In genomic region chr4:38327174-38327573, GRCh38 we compare ENCODE assay signal across 13 cellular contexts.
DNase-seq lines count a peak whose midpoint lies in the region; ATAC-seq and TF ChIP-seq lines count a peak whose summit lies in the region.
"Had no signal": no experiment of that assay in that cellular context is flagged by ENCODE, and none has a peak within 500 bp of the region (broad histone marks: within the 10 kb centered on the region; RNA-seq: fewer than 3 reads in every experiment).

No MANE protein-coding gene starts in this region.

- TF ChIP-seq CTCF in A673 (conservative IDR thresholded peaks at IDR 0.05; ENCODE audit: low read depth, low read length), result no peak
- TF ChIP-seq CTCF in CD4-positive, alpha-beta T cell (IDR thresholded peaks at IDR 0.05), result no peak
- TF ChIP-seq CTCF in WTC11 (IDR thresholded peaks at IDR 0.05), result no peak
- TF ChIP-seq CTCF in GM10248 (IDR thresholded peaks at IDR 0.05; ENCODE audit: control extremely low read depth, extremely low read depth, low read depth, missing control alignments), result no peak

- intact Hi-C loops in A673 (cut with micrococcal nuclease; ENCODE audit: unreplicated experiment), result no loop called here
- intact Hi-C loops in CD4-positive, alpha-beta T cell (cut with DNase I, micrococcal nuclease), result no loop called here
- intact Hi-C loops in activated CD4-positive, alpha-beta memory T cell treated with anti-CD3 and anti-CD28 coated beads for 36 hours (cut with micrococcal nuclease), result no loop called here

- POLR2A ChIA-PET in A673 (lab: Charles Lee; ENCODE audit: low non-redundant PET) (no interaction called here), WTC11 (lab: Charles Lee) (no interaction called here), GM10248 (lab: Yijun Ruan, JAX) (no interaction called here)
- POLR2A ChIA-PET in CD4-positive, alpha-beta T cell (lab: Charles Lee), result interaction anchor here (0.6 kb wide), 1 partner anchor 146 kb away, joined by 3 read pairs; no protein-coding TSS in a partner anchor
- POLR2A ChIA-PET in activated CD4-positive, alpha-beta memory T cell treated with anti-CD3 and anti-CD28 coated beads for 36 hours (lab: Charles Lee), result no interaction called here

- peaks cover 34% of the 10 kb centered on the region for H3K4me1 ChIP-seq in A673 (ENCODE audit: insufficient read depth, low read length, poor library complexity, severe bottlenecking)
- H3K4me1 ChIP-seq: Caco-2 had no signal

- no peak overlapping the region for H3K4me3 ChIP-seq in A673 (ENCODE audit: low read depth, low read length, poor library complexity, severe bottlenecking)
- H3K4me3 ChIP-seq: A549, BLaER1, GM23338 had no signal

- no TSS peak for BruUV-seq in A673 (replicated peaks; lab: Mats Ljungman, UMichigan)

- H3K27me3 ChIP-seq in A673 (replicated peaks; ENCODE audit: insufficient read depth, low read depth, low read length, poor library complexity), result no peaks in the 10 kb centered on the region
- H3K27me3 ChIP-seq in CD4-positive, alpha-beta T cell (ENCODE audit: control insufficient read depth, insufficient read depth, low read length), result no peaks in the 10 kb centered on the region
- H3K27me3 ChIP-seq: BLaER1 had no signal

- H3K9me3 ChIP-seq in A673 (ENCODE audit: low read depth, low read length, poor library complexity, severe bottlenecking), result no peaks in the 10 kb centered on the region
- no peaks in the 10 kb centered on the region for H3K9me3 ChIP-seq in CD4-positive, alpha-beta T cell (ENCODE audit: control insufficient read depth, low read length)
- H3K9me3 ChIP-seq: A549, Caco-2 had no signal

- peak overlapping the region; percentile 88 for H3K27ac Mint-ChIP-seq in CD4-positive, alpha-beta T cell
- H3K27ac Mint-ChIP-seq in WTC11, result no peak overlapping the region
- H3K27ac Mint-ChIP-seq in activated CD4-positive, alpha-beta memory T cell treated with anti-CD3 and anti-CD28 coated beads for 36 hours, result no peak overlapping the region
- H3K27ac Mint-ChIP-seq: GM23338, HFFc6 had no signal

- no peak overlapping the region for H3K4me3 Mint-ChIP-seq in CD4-positive, alpha-beta T cell
- H3K4me3 Mint-ChIP-seq in WTC11, result no peak overlapping the region
- no peak overlapping the region for H3K4me3 Mint-ChIP-seq in activated CD4-positive, alpha-beta memory T cell treated with anti-CD3 and anti-CD28 coated beads for 36 hours
- H3K4me3 Mint-ChIP-seq: CD14-positive monocyte, GM23338, HFFc6 had no signal

- no peaks in the 10 kb centered on the region for H3K36me3 ChIP-seq in A673 (ENCODE audit: insufficient read depth, low read length, poor library complexity, severe bottlenecking)
- H3K36me3 ChIP-seq: BLaER1 had no signal

- ATAC-seq in CD4-positive, alpha-beta T cell (ENCODE audit: poor library complexity), result no peak
- ATAC-seq in WTC11 (no peak), GM18502 (IDR thresholded peaks at IDR 0.05; ENCODE audit: poor library complexity, unreplicated experiment) (no peak)
- ATAC-seq: A549 had no signal

- DNase-seq in A673 (ENCODE audit: low spot score) (no peak), WTC11 (ENCODE audit: low spot score) (no peak), GM10248 (ENCODE audit: extremely low spot score) (no peak)
- no peak for DNase-seq in CD4-positive, alpha-beta T cell
- DNase-seq in activated CD4-positive, alpha-beta memory T cell treated with anti-CD3 and anti-CD28 coated beads for 36 hours, result no peak
- DNase-seq: Caco-2, HCEC 1CT, HFFc6 had no signal

- H3K27me3 Mint-ChIP-seq in CD4-positive, alpha-beta T cell, result no peaks in the 10 kb centered on the region
- peaks cover 5% of the 10 kb centered on the region; the same call in 1 of the 2 replicates for H3K27me3 Mint-ChIP-seq in WTC11 (ENCODE audit: low read depth)
- H3K27me3 Mint-ChIP-seq in activated CD4-positive, alpha-beta memory T cell treated with anti-CD3 and anti-CD28 coated beads for 36 hours, result peaks cover 19% of the 10 kb centered on the region

- peak overlapping the region; percentile 7 for H3K27ac ChIP-seq in A673 (ENCODE audit: low read depth, low read length, poor library complexity, severe bottlenecking)
- peak overlapping the region; percentile 22 for H3K27ac ChIP-seq in CD4-positive, alpha-beta T cell (ENCODE audit: low read depth, low read length)
- H3K27ac ChIP-seq: A549, BLaER1 had no signal

- peaks cover 83% of the 10 kb centered on the region for H3K4me1 Mint-ChIP-seq in CD4-positive, alpha-beta T cell (ENCODE audit: low read depth)
- H3K4me1 Mint-ChIP-seq in WTC11, result peaks cover 20% of the 10 kb centered on the region
- peaks cover 39% of the 10 kb centered on the region for H3K4me1 Mint-ChIP-seq in activated CD4-positive, alpha-beta memory T cell treated with anti-CD3 and anti-CD28 coated beads for 36 hours (ENCODE audit: low read depth)

- CTCF ChIA-PET in A673 (lab: Charles Lee) (no interaction called here), WTC11 (lab: Charles Lee) (interaction anchor here (0.6 kb wide), 1 partner anchor 350 kb away, joined by 4 read pairs; no protein-coding TSS in a partner anchor), GM10248 (lab: Yijun Ruan, JAX) (interaction anchor here (1.1 to 5.7 kb wide), 2 partner anchors 8 to 348 kb away, joined by 3 to 63 read pairs; no protein-coding TSS in a partner anchor)
- CTCF ChIA-PET in CD4-positive, alpha-beta T cell (lab: Charles Lee), result no interaction called here
- CTCF ChIA-PET in activated CD4-positive, alpha-beta memory T cell treated with anti-CD3 and anti-CD28 coated beads for 36 hours (lab: Charles Lee), result no interaction called here

- H3K9me3 Mint-ChIP-seq in CD4-positive, alpha-beta T cell, result no peaks in the 10 kb centered on the region
- peaks cover 20% of the 10 kb centered on the region for H3K9me3 Mint-ChIP-seq in WTC11
- H3K9me3 Mint-ChIP-seq in activated CD4-positive, alpha-beta memory T cell treated with anti-CD3 and anti-CD28 coated beads for 36 hours, result peaks cover 7% of the 10 kb centered on the region

- H3K36me3 Mint-ChIP-seq in CD4-positive, alpha-beta T cell (ENCODE audit: low read depth), result no peaks in the 10 kb centered on the region
- H3K36me3 Mint-ChIP-seq in WTC11, result peaks cover 6% of the 10 kb centered on the region
- peaks cover 6% of the 10 kb centered on the region for H3K36me3 Mint-ChIP-seq in activated CD4-positive, alpha-beta memory T cell treated with anti-CD3 and anti-CD28 coated beads for 36 hours
- H3K36me3 Mint-ChIP-seq: CD14-positive monocyte had no signal

TF ChIP-seq in WTC11, 78 proteins besides CTCF, POLR2A, EP300 and RAD21:
- TF ChIP-seq ZNF425 (CRISPR knock-in tag; conservative IDR thresholded peaks at IDR 0.05) (no peak), GTF2I (CRISPR knock-in tag; conservative IDR thresholded peaks at IDR 0.05) (peak; percentile 59; the same call in 1 of the 2 replicates)
TF ChIP-seq in WTC11: peak in this region for 1.

Comparison
In these comparisons a context has a peak if more than half of its experiments do, and no peak if none do; other contexts are left out.
1. CTCF ChIA-PET loops: an anchor here in WTC11 (0.6 kb wide) and GM10248 (1.1 to 5.7 kb wide); none called in A673, CD4-positive, alpha-beta T cell and activated CD4-positive, alpha-beta memory T cell treated with anti-CD3 and anti-CD28 coated beads for 36 hours.